ENCODE assay signal across 1 cellular context in the genomic region with DNA sequence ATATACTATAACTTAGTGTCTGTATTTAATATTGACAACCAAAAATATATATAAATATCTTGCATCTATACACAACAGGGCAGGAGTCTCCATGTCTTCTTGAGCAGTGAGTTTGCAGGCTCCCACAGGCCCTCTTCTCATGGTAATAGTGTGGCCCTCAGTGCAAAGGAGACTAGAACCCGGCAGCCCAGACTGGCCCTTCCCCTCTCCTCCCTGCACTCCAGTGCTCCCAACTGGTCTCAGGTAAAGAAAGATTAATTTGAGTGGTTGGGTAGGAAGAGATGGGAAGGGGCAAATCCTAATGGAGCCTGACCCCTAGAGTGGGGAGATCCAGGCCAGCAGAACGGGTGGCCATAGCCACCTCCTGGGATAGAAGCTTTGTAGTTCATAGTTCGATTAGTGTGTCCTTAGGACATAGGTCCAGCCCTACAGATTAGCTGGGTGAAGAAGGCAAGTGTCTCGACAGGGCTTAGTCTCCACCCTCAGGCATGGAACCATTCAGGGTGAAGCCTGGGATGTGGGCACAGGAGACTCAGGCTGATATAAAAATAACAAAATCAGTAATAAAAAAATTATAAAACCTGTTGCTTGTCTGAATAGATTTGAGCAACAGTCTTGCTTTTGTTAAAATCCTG.
TF ChIP-seq lines count a peak whose summit lies in the region.

No MANE protein-coding gene starts in this region.

TF ChIP-seq in HCT116, 20 proteins besides CTCF, POLR2A, EP300 and RAD21:
- TF ChIP-seq ELF1 (IDR thresholded peaks at IDR 0.05; ENCODE audit: borderline replicate concordance, low read depth) (no peak), CBX3 (IDR thresholded peaks at IDR 0.05; ENCODE audit: low read depth) (no peak), FOSL1 (IDR thresholded peaks at IDR 0.05; ENCODE audit: low read depth) (no peak), EGR1 (IDR thresholded peaks at IDR 0.05; ENCODE audit: low read depth) (no peak), CEBPB (IDR thresholded peaks at IDR 0.05; ENCODE audit: low read depth) (no peak), EZH2 (IDR thresholded peaks at IDR 0.05) (no peak), ZFX (IDR thresholded peaks at IDR 0.05) (no peak), POLR2AphosphoS5 (IDR thresholded peaks at IDR 0.05; ENCODE audit: low read depth, low read length) (no peak), TCF7L2 (IDR thresholded peaks at IDR 0.05; ENCODE audit: borderline replicate concordance, extremely low read depth, insufficient read depth, insufficient read length) (no peak), YY1 (IDR thresholded peaks at IDR 0.05; ENCODE audit: extremely low read depth, insufficient replicate concordance, low read depth, low read length) (no peak), SIN3A (IDR thresholded peaks at IDR 0.05; ENCODE audit: low read depth) (no peak), EZH2phosphoT487 (IDR thresholded peaks at IDR 0.05; ENCODE audit: borderline replicate concordance) (no peak), JUND (IDR thresholded peaks at IDR 0.05) (no peak), ZNF274 (IDR thresholded peaks at IDR 0.05; ENCODE audit: low read depth, low read length) (no peak), REST (IDR thresholded peaks at IDR 0.05; ENCODE audit: low read depth) (no peak)
- TF ChIP-seq, protein P1, sequence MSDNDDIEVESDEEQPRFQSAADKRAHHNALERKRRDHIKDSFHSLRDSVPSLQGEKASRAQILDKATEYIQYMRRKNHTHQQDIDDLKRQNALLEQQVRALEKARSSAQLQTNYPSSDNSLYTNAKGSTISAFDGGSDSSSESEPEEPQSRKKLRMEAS (IDR thresholded peaks at IDR 0.05) = no peak
- TF ChIP-seq, protein P2, sequence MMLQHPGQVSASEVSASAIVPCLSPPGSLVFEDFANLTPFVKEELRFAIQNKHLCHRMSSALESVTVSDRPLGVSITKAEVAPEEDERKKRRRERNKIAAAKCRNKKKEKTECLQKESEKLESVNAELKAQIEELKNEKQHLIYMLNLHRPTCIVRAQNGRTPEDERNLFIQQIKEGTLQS (IDR thresholded peaks at IDR 0.05) = no peak
